Comparison of ENCODE assay signal across 9 cellular contexts in the genomic region with DNA sequence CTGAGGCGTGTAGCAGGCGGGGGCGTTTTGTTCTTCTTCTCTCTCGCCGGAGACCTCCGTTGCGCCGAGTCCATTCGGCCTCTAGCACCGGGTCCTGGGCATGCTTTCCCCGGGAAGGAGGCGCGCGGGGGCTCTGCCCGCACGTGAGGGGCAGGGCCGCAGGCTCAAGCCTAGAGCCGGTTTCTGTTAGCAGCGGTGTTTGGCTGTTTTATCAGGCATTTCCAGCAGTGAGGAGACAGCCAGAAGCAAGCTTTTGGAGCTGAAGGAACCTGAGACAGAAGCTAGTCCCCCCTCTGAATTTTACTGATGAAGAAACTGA. TPM values are rescaled to one million over a fixed set of nuclear protein-coding genes. Genes with fewer than 3 reads are reported as not detected.
A peak's percentile ranks its signal among the peaks of the same experiment; 100 is the strongest.
DNase-seq lines count a peak whose midpoint lies in the region; ATAC-seq, FAIRE-seq and TF ChIP-seq lines count a peak whose summit lies in the region.
"Had no signal": no experiment of that assay in that cellular context is flagged by ENCODE, and none has a peak within 500 bp of the region (broad histone marks: within the 10 kb centered on the region; RNA-seq: fewer than 3 reads in every experiment).

No MANE protein-coding gene starts in this region.

- no peak for TF ChIP-seq EP300 in stomach (IDR thresholded peaks at IDR 0.05)

- peaks cover 8% of the 10 kb centered on the region for H3K27me3 Mint-ChIP-seq in activated T-helper 17 cell treated with anti-CD3 and anti-CD28 coated beads, Interleukin-2, amount 50 U/mL, for 72 hours

- H3K36me3 Mint-ChIP-seq in activated T-helper 17 cell treated with anti-CD3 and anti-CD28 coated beads, Interleukin-2, amount 50 U/mL, for 72 hours (ENCODE audit: low read depth): no peaks in the 10 kb centered on the region

- H3K4me1 ChIP-seq in stomach: peaks cover 17 to 39% (median 35%) of the 10 kb centered on the region in 4 donors

- FAIRE-seq in urothelium cell line (lab: Jason Lieb, UNC): no peak
- FAIRE-seq: A204.1 had no signal

- peaks cover 4% of the 10 kb centered on the region for H3K4me1 Mint-ChIP-seq in activated T-helper 17 cell treated with anti-CD3 and anti-CD28 coated beads, Interleukin-2, amount 50 U/mL, for 72 hours

- TF ChIP-seq CTCF in stomach (IDR thresholded peaks at IDR 0.05): no peak

- H3K27me3 ChIP-seq in stomach: no peaks in the 10 kb centered on the region

- ATAC-seq in activated T-helper 17 cell treated with anti-CD3 and anti-CD28 coated beads, Interleukin-2, amount 50 U/mL, for 72 hours (replicated peaks): no peak

- intact Hi-C loops in stomach (cut with DNase I; ENCODE audit: low total_unique reads): no loop called here

- H3K27ac ChIP-seq in stomach: peak overlapping the region; percentile 80 to 92 (median 85)

- H3K9me3 ChIP-seq in iPS-18c (ENCODE audit: control insufficient read depth, insufficient read depth, low read length) (peaks cover 5% of the 10 kb centered on the region), stomach (no peaks in the 10 kb centered on the region)

- no peaks in the 10 kb centered on the region for H3K9me3 Mint-ChIP-seq in activated T-helper 17 cell treated with anti-CD3 and anti-CD28 coated beads, Interleukin-2, amount 50 U/mL, for 72 hours

- no peak overlapping the region for H3K27ac Mint-ChIP-seq in activated T-helper 17 cell treated with anti-CD3 and anti-CD28 coated beads, Interleukin-2, amount 50 U/mL, for 72 hours

- TF ChIP-seq POLR2A in stomach (IDR thresholded peaks at IDR 0.05): no peak

- H3K36me3 ChIP-seq in stomach: peaks cover 0 to 6% (median 0%) of the 10 kb centered on the region in 4 donors

- peak overlapping the region; percentile 69 for H3K4me3 Mint-ChIP-seq in activated T-helper 17 cell treated with anti-CD3 and anti-CD28 coated beads, Interleukin-2, amount 50 U/mL, for 72 hours

- WGBS in stomach, 5 donors: 1 to 3% (median 2%) methylated on average over 5 to 19 of the region's 19 CpGs

- DNase-seq in NCI-H1105 (lab: John Stamatoyannopoulos, UW): peak; percentile 0
- no peak for DNase-seq in NCI-H1105 treated with DMSO at 0.1 percent for 48 hours (lab: John Stamatoyannopoulos, UW)
- DNase-seq in stomach: no peak
- DNase-seq in activated CD4-positive, CD25-positive, alpha-beta regulatory T cell treated with anti-CD3 and anti-CD28 coated beads, Interleukin-2, amount 50 U/mL, for 72 hours: no peak
- DNase-seq in NCI-H82 treated with DMSO at 0.1 percent for 48 hours (lab: John Stamatoyannopoulos, UW; ENCODE audit: unreplicated experiment): no peak
- DNase-seq in urothelium cell line (ENCODE audit: low spot score): no peak

- peak overlapping the region; percentile 82 for H3K4me3 ChIP-seq in iPS-18c (ENCODE audit: insufficient read depth, low read depth, low read length)
- H3K4me3 ChIP-seq in stomach: peak overlapping the region; percentile 58 to 74 (median 69)

RNA-seq across cellular contexts. Expression of gene PSEN2, which starts 0.6 kb away (rescaled TPM):
- 10 to 100 TPM in 1 of 2 donors, 1 to 10 TPM in 1; 8.2 to 11.0 TPM for total RNA-seq in activated T-helper 17 cell treated with anti-CD3 and anti-CD28 coated beads, Interleukin-2, amount 50 U/mL, for 72 hours
- total RNA-seq in stomach: 10 to 100 TPM in 4 of 5 donors, 1 to 10 TPM in 1; 2.7 to 36.2 (median 22.8) TPM
- polyA plus RNA-seq in stomach: 10 to 100 TPM in 1 of 3 donors, 1 to 10 TPM in 2; 6.3 to 11.8 (median 8.8) TPM
